1 cellular context compared by ENCODE assay signal in genomic region chr2:186059096-186059495, GRCh38.
TF ChIP-seq lines count a peak whose summit lies in the region.

No MANE protein-coding gene starts in this region.

TF ChIP-seq in K562, 482 proteins besides CTCF, POLR2A, EP300 and RAD21 (continued from another document):
- TF ChIP-seq TFAM (CRISPR knock-in tag; conservative IDR thresholded peaks at IDR 0.05), result no peak
TF ChIP-seq in K562: peak in this region for 2.
